9 cellular contexts compared by ENCODE assay signal in the genomic region with DNA sequence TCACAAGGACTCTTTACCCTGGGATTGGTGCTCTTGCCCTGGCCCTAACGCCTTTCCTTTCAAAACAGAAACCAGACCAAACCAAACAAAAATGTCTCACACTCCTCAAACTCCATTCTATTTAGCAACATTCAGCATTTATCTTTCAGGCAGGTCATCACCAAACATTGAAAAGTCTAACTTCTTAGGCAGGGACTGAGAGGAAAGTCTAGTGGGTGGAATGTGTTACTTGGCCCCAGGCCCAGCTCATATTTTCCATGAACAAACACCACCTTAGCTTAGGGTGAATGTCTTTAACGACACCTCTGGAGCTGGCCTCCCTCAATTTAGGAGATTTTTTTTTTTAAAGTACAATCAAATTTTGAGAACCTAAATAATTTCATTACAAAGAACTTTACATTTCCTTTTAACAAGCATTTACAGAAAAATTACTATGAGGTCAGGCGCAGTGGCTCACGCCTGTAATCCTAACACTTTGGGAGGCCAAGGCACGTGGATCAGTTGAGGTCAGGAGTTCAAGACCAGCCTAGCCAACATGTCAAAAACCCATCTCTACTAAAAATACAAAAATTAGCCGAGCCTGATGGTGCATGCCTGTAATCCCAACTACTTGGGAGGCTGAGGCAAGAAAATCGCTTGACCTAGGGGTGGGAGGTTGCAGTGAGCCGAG. TPM values are rescaled to one million over a fixed set of nuclear protein-coding genes. Genes with fewer than 3 reads are reported as not detected.
DNase-seq lines count a peak whose midpoint lies in the region; ATAC-seq and TF ChIP-seq lines count a peak whose summit lies in the region.
"Had no signal": no experiment of that assay in that cellular context is flagged by ENCODE, and none has a peak within 500 bp of the region (broad histone marks: within the 10 kb centered on the region; RNA-seq: fewer than 3 reads in every experiment).

No MANE protein-coding gene starts in this region.

- POLR2A ChIA-PET in activated CD4-positive, alpha-beta T cell treated with anti-CD3 and anti-CD28 coated beads for 36 hours (lab: Charles Lee), result interaction anchor here (0.6 to 0.7 kb wide), 3 partner anchors 11 to 182 kb away, joined by 3 to 4 read pairs (median 3); no protein-coding TSS in a partner anchor

- CTCF ChIA-PET in activated CD4-positive, alpha-beta T cell treated with anti-CD3 and anti-CD28 coated beads for 36 hours (lab: Charles Lee), result interaction anchor here (0.6 to 1.1 kb wide), 4 partner anchors 39 to 243 kb away, joined by 3 to 5 read pairs (median 3); no protein-coding TSS in a partner anchor

- no peaks in the 10 kb centered on the region for H3K9me3 ChIP-seq in vagina

- no peak overlapping the region for H3K27ac ChIP-seq in vagina

- H3K36me3 ChIP-seq in vagina, result no peaks in the 10 kb centered on the region

- no peak for TF ChIP-seq CTCF in vagina (IDR thresholded peaks at IDR 0.05)

- no peaks in the 10 kb centered on the region for H3K9me3 Mint-ChIP-seq in activated CD4-positive, alpha-beta T cell treated with anti-CD3 and anti-CD28 coated beads for 36 hours (ENCODE audit: low read depth)
- no peaks in the 10 kb centered on the region for H3K9me3 Mint-ChIP-seq in stimulated activated memory B cell treated with anti-CD40 and anti-IgM and Interleukin-4, amounts not matched to agents 10 μg/mL and 1 μg/mL and 100 μg/mL, for 72 hours

- TF ChIP-seq POLR2A in vagina (IDR thresholded peaks at IDR 0.05), result no peak

- no peaks in the 10 kb centered on the region for H3K36me3 Mint-ChIP-seq in activated CD4-positive, alpha-beta T cell treated with anti-CD3 and anti-CD28 coated beads for 36 hours (ENCODE audit: low read depth)
- H3K36me3 Mint-ChIP-seq in stimulated activated memory B cell treated with anti-CD40 and anti-IgM and Interleukin-4, amounts not matched to agents 10 μg/mL and 1 μg/mL and 100 μg/mL, for 72 hours, result no peaks in the 10 kb centered on the region

- ATAC-seq in activated CD4-positive, alpha-beta T cell treated with anti-CD3 and anti-CD28 coated beads for 36 hours, result peak; percentile 92
- ATAC-seq in stimulated activated memory B cell treated with anti-CD40 and anti-IgM and Interleukin-4, amounts not matched to agents 10 μg/mL and 1 μg/mL and 100 μg/mL, for 72 hours, result peak; percentile 54

- H3K27me3 ChIP-seq in vagina, result no peaks in the 10 kb centered on the region

- peak; percentile 67 for DNase-seq in activated CD4-positive, alpha-beta T cell treated with anti-CD3 and anti-CD28 coated beads for 36 hours
- no peak for DNase-seq in activated CD4-positive, alpha-beta T cell treated with anti-CD3 and anti-CD28 coated beads for 1 hour
- peak; percentile 38 to 42 for DNase-seq in activated T-cell treated with anti-CD3 and anti-CD28 coated beads, Interleukin-2, amount 50 U/mL, for 48 hours
- DNase-seq in iris pigment epithelial cell (ENCODE audit: low read depth) (peak; percentile 90), vagina (ENCODE audit: extremely low spot score in 2 of 2) (no peak), ureter (ENCODE audit: low spot score) (no peak), NCI-H2171 (lab: John Stamatoyannopoulos, UW) (no peak)
- DNase-seq: DMS79 had no signal

- peaks cover 9% of the 10 kb centered on the region for H3K4me1 Mint-ChIP-seq in activated CD4-positive, alpha-beta T cell treated with anti-CD3 and anti-CD28 coated beads for 36 hours
- H3K4me1 Mint-ChIP-seq in stimulated activated memory B cell treated with anti-CD40 and anti-IgM and Interleukin-4, amounts not matched to agents 10 μg/mL and 1 μg/mL and 100 μg/mL, for 72 hours, result peaks cover 7% of the 10 kb centered on the region

- peak overlapping the region; percentile 9 for H3K4me3 Mint-ChIP-seq in activated CD4-positive, alpha-beta T cell treated with anti-CD3 and anti-CD28 coated beads for 36 hours
- no peak overlapping the region for H3K4me3 Mint-ChIP-seq in stimulated activated memory B cell treated with anti-CD40 and anti-IgM and Interleukin-4, amounts not matched to agents 10 μg/mL and 1 μg/mL and 100 μg/mL, for 72 hours

- intact Hi-C loops in activated CD4-positive, alpha-beta T cell treated with anti-CD3 and anti-CD28 coated beads for 36 hours (cut with DNase I, micrococcal nuclease), result loop anchor here in 1 of 2 experiments (1.0 kb wide), 1 partner anchor 9 kb away; no protein-coding TSS in a partner anchor
- intact Hi-C loops in vagina (cut with DNase I), result no loop called here

- no peaks in the 10 kb centered on the region for H3K27me3 Mint-ChIP-seq in activated CD4-positive, alpha-beta T cell treated with anti-CD3 and anti-CD28 coated beads for 36 hours
- H3K27me3 Mint-ChIP-seq in stimulated activated memory B cell treated with anti-CD40 and anti-IgM and Interleukin-4, amounts not matched to agents 10 μg/mL and 1 μg/mL and 100 μg/mL, for 72 hours, result no peaks in the 10 kb centered on the region

- H3K4me3 ChIP-seq in vagina, result no peak overlapping the region

- H3K27ac Mint-ChIP-seq in activated CD4-positive, alpha-beta T cell treated with anti-CD3 and anti-CD28 coated beads for 36 hours, result peak overlapping the region; percentile 86
- H3K27ac Mint-ChIP-seq in stimulated activated memory B cell treated with anti-CD40 and anti-IgM and Interleukin-4, amounts not matched to agents 10 μg/mL and 1 μg/mL and 100 μg/mL, for 72 hours, result peak overlapping the region; percentile 26

- peaks cover 7% of the 10 kb centered on the region for H3K4me1 ChIP-seq in vagina

RNA-seq across cellular contexts. Expression of gene N4BP2, which starts 10.2 kb away (rescaled TPM):
- 10 to 100 TPM; 16.2 to 23.2 TPM for total RNA-seq in activated CD4-positive, alpha-beta T cell treated with anti-CD3 and anti-CD28 coated beads for 36 hours
- 7.4 TPM for total RNA-seq in vagina
- total RNA-seq in ureter, result 14.0 TPM

Comparison
In these comparisons a context has a peak if more than half of its experiments do, and no peak if none do; other contexts are left out.
1. DNase-seq: peak in activated CD4-positive, alpha-beta T cell treated with anti-CD3 and anti-CD28 coated beads for 36 hours (single experiment), activated T-cell treated with anti-CD3 and anti-CD28 coated beads, Interleukin-2, amount 50 U/mL, for 48 hours (2 of 2) and iris pigment epithelial cell (single experiment); none in activated CD4-positive, alpha-beta T cell treated with anti-CD3 and anti-CD28 coated beads for 1 hour (single experiment), vagina (0 of 2), ureter (single experiment) and NCI-H2171 (single experiment).